ENCODE assay signal across 1 cellular context in genomic region chr17:80124351-80124981, GRCh38.
TF ChIP-seq lines count a peak whose summit lies in the region.

No MANE protein-coding gene starts in this region.

TF ChIP-seq in H1, 55 proteins besides CTCF, POLR2A, EP300 and RAD21:
- TF ChIP-seq FOSL1 (IDR thresholded peaks at IDR 0.05; ENCODE audit: insufficient read depth, low read depth, low read length) (no peak), MAFK (IDR thresholded peaks at IDR 0.05; ENCODE audit: low read depth, low read length) (no peak), CBX8 (IDR thresholded peaks at IDR 0.05; ENCODE audit: borderline replicate concordance, low read depth, low read length) (no peak), NRF1 (IDR thresholded peaks at IDR 0.05; ENCODE audit: low read depth, low read length) (no peak), SP4 (IDR thresholded peaks at IDR 0.05; ENCODE audit: low read length) (no peak), CREB1 (IDR thresholded peaks at IDR 0.05) (peak; percentile 39; the same call in 1 of the 2 replicates), TCF12 (IDR thresholded peaks at IDR 0.05; ENCODE audit: low read depth, low read length) (0 out of 2 replicates have a peak, but pooled peaks have one; percentile 64), RFX5 (IDR thresholded peaks at IDR 0.05; ENCODE audit: borderline replicate concordance, low read depth, low read length) (no peak), POU5F1 (IDR thresholded peaks at IDR 0.05; ENCODE audit: low read depth, low read length) (0 out of 2 replicates have a peak, but pooled peaks have one; percentile 18), SUZ12 (IDR thresholded peaks at IDR 0.05; ENCODE audit: low read length) (no peak), TAF1 (IDR thresholded peaks at IDR 0.05; ENCODE audit: low read depth, low read length) (peak; percentile 61; the same call in 1 of the 2 replicates), POLR2AphosphoS5 (IDR thresholded peaks at IDR 0.05; ENCODE audit: low read depth, low read length) (no peak), GABPA (IDR thresholded peaks at IDR 0.05; ENCODE audit: borderline replicate concordance, insufficient read depth, low read length) (no peak), TBP (IDR thresholded peaks at IDR 0.05; ENCODE audit: low read depth, low read length) (peak; percentile 44; the same call in 1 of the 2 replicates), BRCA1 (IDR thresholded peaks at IDR 0.05; ENCODE audit: low read depth, low read length) (no peak), HDAC2 (IDR thresholded peaks at IDR 0.05; ENCODE audit: borderline replicate concordance in 1 of 2, low read depth in 2 of 2, low read length in 2 of 2) (peak; percentile 62 to 87; a peak in 2 of 4 replicates), CHD2 (IDR thresholded peaks at IDR 0.05; ENCODE audit: low read length) (no peak), RXRA (IDR thresholded peaks at IDR 0.05; ENCODE audit: insufficient read depth, low read depth, low read length) (no peak), YY1 (IDR thresholded peaks at IDR 0.05; ENCODE audit: low read depth, low read length) (0 out of 2 replicates have a peak, but pooled peaks have one; percentile 16), CBX5 (IDR thresholded peaks at IDR 0.05; ENCODE audit: low read depth, low read length) (no peak), BCL11A (IDR thresholded peaks at IDR 0.05; ENCODE audit: low read depth in 2 of 2, low read length in 2 of 2) (no peak), CHD1 (IDR thresholded peaks at IDR 0.05; ENCODE audit: low read depth, low read length) (no peak), SIX5 (IDR thresholded peaks at IDR 0.05; ENCODE audit: low read depth, low read length) (no peak), PHF8 (conservative IDR thresholded peaks at IDR 0.05; ENCODE audit: low read depth, low read length) (0 out of 2 replicates have a peak, but pooled peaks have one; percentile 27), KDM1A (IDR thresholded peaks at IDR 0.05; ENCODE audit: borderline replicate concordance, low read length) (peak; percentile 30; the same call in 1 of the 2 replicates), SP1 (IDR thresholded peaks at IDR 0.05; ENCODE audit: low read depth, low read length) (peak; percentile 73), KDM5A (IDR thresholded peaks at IDR 0.05; ENCODE audit: low read length) (no peak), BACH1 (IDR thresholded peaks at IDR 0.05; ENCODE audit: low read length) (peak; percentile 55; the same call in 1 of the 2 replicates), ZNF274 (IDR thresholded peaks at IDR 0.05; ENCODE audit: borderline replicate concordance, extremely low read depth, low read length) (no peak), CTBP2 (IDR thresholded peaks at IDR 0.05; ENCODE audit: borderline replicate concordance, insufficient read depth, insufficient read length, low read length) (peak; percentile 93), EGR1 (IDR thresholded peaks at IDR 0.05; ENCODE audit: borderline replicate concordance, low read depth, low read length) (no peak), RBBP5 (IDR thresholded peaks at IDR 0.05; ENCODE audit: borderline replicate concordance, low read depth, low read length) (peak; percentile 78; the same call in 1 of the 2 replicates), NANOG (IDR thresholded peaks at IDR 0.05; ENCODE audit: insufficient read depth, low read depth, low read length, poor library complexity, severe bottlenecking) (no peak), HDAC6 (IDR thresholded peaks at IDR 0.05; ENCODE audit: low read depth, low read length) (no peak), SP2 (IDR thresholded peaks at IDR 0.05; ENCODE audit: low read length) (no peak), TAF7 (optimal IDR thresholded peaks at IDR 0.05; ENCODE audit: borderline replicate concordance, low read depth, low read length) (peak; percentile 67), ASH2L (IDR thresholded peaks at IDR 0.05; ENCODE audit: low read length) (peak; percentile 50), SAP30 (IDR thresholded peaks at IDR 0.05; ENCODE audit: insufficient read depth, insufficient replicate concordance, low read length) (no peak), TEAD4 (IDR thresholded peaks at IDR 0.05; ENCODE audit: low read depth, low read length) (peak; percentile 43), CEBPB (IDR thresholded peaks at IDR 0.05; ENCODE audit: low read depth, low read length) (no peak), SRF (IDR thresholded peaks at IDR 0.05; ENCODE audit: low read depth, low read length) (peak; percentile 60), JUND (IDR thresholded peaks at IDR 0.05; ENCODE audit: low read length) (peak; percentile 49), RNF2 (IDR thresholded peaks at IDR 0.05; ENCODE audit: borderline replicate concordance, low read depth, low read length, missing control alignments, poor library complexity, severe bottlenecking) (no peak), SIN3A (conservative IDR thresholded peaks at IDR 0.05 in 1 of 2, IDR thresholded peaks at IDR 0.05 in 1 of 2; ENCODE audit: low read depth in 1 of 2, low read length in 2 of 2) (peak; percentile 24 to 38; a peak in 1 of 4 replicates), GTF2F1 (IDR thresholded peaks at IDR 0.05; ENCODE audit: borderline replicate concordance, low read depth, low read length) (no peak), JUN (IDR thresholded peaks at IDR 0.05; ENCODE audit: low read depth, low read length) (no peak), SIRT6 (IDR thresholded peaks at IDR 0.05; ENCODE audit: low read length) (no peak), KDM4A (IDR thresholded peaks at IDR 0.05; ENCODE audit: low read depth, low read length, severe bottlenecking) (no peak), EZH2 (IDR thresholded peaks at IDR 0.05; ENCODE audit: low read depth, low read length, severe bottlenecking) (no peak)
- TF ChIP-seq, protein P1, sequence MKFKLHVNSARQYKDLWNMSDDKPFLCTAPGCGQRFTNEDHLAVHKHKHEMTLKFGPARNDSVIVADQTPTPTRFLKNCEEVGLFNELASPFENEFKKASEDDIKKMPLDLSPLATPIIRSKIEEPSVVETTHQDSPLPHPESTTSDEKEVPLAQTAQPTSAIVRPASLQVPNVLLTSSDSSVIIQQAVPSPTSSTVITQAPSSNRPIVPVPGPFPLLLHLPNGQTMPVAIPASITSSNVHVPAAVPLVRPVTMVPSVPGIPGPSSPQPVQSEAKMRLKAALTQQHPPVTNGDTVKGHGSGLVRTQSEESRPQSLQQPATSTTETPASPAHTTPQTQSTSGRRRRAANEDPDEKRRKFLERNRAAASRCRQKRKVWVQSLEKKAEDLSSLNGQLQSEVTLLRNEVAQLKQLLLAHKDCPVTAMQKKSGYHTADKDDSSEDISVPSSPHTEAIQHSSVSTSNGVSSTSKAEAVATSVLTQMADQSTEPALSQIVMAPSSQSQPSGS (IDR thresholded peaks at IDR 0.05; ENCODE audit: low read length) = peak; percentile 94
- TF ChIP-seq, protein P2, sequence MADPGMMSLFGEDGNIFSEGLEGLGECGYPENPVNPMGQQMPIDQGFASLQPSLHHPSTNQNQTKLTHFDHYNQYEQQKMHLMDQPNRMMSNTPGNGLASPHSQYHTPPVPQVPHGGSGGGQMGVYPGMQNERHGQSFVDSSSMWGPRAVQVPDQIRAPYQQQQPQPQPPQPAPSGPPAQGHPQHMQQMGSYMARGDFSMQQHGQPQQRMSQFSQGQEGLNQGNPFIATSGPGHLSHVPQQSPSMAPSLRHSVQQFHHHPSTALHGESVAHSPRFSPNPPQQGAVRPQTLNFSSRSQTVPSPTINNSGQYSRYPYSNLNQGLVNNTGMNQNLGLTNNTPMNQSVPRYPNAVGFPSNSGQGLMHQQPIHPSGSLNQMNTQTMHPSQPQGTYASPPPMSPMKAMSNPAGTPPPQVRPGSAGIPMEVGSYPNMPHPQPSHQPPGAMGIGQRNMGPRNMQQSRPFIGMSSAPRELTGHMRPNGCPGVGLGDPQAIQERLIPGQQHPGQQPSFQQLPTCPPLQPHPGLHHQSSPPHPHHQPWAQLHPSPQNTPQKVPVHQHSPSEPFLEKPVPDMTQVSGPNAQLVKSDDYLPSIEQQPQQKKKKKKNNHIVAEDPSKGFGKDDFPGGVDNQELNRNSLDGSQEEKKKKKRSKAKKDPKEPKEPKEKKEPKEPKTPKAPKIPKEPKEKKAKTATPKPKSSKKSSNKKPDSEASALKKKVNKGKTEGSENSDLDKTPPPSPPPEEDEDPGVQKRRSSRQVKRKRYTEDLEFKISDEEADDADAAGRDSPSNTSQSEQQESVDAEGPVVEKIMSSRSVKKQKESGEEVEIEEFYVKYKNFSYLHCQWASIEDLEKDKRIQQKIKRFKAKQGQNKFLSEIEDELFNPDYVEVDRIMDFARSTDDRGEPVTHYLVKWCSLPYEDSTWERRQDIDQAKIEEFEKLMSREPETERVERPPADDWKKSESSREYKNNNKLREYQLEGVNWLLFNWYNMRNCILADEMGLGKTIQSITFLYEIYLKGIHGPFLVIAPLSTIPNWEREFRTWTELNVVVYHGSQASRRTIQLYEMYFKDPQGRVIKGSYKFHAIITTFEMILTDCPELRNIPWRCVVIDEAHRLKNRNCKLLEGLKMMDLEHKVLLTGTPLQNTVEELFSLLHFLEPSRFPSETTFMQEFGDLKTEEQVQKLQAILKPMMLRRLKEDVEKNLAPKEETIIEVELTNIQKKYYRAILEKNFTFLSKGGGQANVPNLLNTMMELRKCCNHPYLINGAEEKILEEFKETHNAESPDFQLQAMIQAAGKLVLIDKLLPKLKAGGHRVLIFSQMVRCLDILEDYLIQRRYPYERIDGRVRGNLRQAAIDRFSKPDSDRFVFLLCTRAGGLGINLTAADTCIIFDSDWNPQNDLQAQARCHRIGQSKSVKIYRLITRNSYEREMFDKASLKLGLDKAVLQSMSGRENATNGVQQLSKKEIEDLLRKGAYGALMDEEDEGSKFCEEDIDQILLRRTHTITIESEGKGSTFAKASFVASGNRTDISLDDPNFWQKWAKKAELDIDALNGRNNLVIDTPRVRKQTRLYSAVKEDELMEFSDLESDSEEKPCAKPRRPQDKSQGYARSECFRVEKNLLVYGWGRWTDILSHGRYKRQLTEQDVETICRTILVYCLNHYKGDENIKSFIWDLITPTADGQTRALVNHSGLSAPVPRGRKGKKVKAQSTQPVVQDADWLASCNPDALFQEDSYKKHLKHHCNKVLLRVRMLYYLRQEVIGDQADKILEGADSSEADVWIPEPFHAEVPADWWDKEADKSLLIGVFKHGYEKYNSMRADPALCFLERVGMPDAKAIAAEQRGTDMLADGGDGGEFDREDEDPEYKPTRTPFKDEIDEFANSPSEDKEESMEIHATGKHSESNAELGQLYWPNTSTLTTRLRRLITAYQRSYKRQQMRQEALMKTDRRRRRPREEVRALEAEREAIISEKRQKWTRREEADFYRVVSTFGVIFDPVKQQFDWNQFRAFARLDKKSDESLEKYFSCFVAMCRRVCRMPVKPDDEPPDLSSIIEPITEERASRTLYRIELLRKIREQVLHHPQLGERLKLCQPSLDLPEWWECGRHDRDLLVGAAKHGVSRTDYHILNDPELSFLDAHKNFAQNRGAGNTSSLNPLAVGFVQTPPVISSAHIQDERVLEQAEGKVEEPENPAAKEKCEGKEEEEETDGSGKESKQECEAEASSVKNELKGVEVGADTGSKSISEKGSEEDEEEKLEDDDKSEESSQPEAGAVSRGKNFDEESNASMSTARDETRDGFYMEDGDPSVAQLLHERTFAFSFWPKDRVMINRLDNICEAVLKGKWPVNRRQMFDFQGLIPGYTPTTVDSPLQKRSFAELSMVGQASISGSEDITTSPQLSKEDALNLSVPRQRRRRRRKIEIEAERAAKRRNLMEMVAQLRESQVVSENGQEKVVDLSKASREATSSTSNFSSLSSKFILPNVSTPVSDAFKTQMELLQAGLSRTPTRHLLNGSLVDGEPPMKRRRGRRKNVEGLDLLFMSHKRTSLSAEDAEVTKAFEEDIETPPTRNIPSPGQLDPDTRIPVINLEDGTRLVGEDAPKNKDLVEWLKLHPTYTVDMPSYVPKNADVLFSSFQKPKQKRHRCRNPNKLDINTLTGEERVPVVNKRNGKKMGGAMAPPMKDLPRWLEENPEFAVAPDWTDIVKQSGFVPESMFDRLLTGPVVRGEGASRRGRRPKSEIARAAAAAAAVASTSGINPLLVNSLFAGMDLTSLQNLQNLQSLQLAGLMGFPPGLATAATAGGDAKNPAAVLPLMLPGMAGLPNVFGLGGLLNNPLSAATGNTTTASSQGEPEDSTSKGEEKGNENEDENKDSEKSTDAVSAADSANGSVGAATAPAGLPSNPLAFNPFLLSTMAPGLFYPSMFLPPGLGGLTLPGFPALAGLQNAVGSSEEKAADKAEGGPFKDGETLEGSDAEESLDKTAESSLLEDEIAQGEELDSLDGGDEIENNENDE (IDR thresholded peaks at IDR 0.05; ENCODE audit: insufficient replicate concordance, low read length) = no peak
- TF ChIP-seq, protein P3, sequence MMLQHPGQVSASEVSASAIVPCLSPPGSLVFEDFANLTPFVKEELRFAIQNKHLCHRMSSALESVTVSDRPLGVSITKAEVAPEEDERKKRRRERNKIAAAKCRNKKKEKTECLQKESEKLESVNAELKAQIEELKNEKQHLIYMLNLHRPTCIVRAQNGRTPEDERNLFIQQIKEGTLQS (IDR thresholded peaks at IDR 0.05; ENCODE audit: insufficient read depth, low read depth, low read length) = no peak
- TF ChIP-seq, protein P4, sequence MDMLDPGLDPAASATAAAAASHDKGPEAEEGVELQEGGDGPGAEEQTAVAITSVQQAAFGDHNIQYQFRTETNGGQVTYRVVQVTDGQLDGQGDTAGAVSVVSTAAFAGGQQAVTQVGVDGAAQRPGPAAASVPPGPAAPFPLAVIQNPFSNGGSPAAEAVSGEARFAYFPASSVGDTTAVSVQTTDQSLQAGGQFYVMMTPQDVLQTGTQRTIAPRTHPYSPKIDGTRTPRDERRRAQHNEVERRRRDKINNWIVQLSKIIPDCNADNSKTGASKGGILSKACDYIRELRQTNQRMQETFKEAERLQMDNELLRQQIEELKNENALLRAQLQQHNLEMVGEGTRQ (IDR thresholded peaks at IDR 0.05; ENCODE audit: low read length) = peak; percentile 35; the same call in 1 of the 2 replicates
- TF ChIP-seq, protein P5, sequence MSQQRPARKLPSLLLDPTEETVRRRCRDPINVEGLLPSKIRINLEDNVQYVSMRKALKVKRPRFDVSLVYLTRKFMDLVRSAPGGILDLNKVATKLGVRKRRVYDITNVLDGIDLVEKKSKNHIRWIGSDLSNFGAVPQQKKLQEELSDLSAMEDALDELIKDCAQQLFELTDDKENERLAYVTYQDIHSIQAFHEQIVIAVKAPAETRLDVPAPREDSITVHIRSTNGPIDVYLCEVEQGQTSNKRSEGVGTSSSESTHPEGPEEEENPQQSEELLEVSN (IDR thresholded peaks at IDR 0.05) = peak; percentile 10; the same call in 1 of the 2 replicates
- TF ChIP-seq, protein P6, sequence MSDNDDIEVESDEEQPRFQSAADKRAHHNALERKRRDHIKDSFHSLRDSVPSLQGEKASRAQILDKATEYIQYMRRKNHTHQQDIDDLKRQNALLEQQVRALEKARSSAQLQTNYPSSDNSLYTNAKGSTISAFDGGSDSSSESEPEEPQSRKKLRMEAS (IDR thresholded peaks at IDR 0.05) = peak; percentile 61
TF ChIP-seq in H1: peak in this region for 23.
